Comparison of ENCODE assay signal across 8 cellular contexts in genomic region chr12:48969847-48970701, GRCh38. TPM values are rescaled to one million over a fixed set of nuclear protein-coding genes. Genes with fewer than 3 reads are reported as not detected.
A peak's percentile ranks its signal among the peaks of the same experiment; 100 is the strongest.
DNase-seq lines count a peak whose midpoint lies in the region; ATAC-seq lines count a peak whose summit lies in the region.

No MANE protein-coding gene starts in this region.

- CTCF ChIA-PET in activated CD4-positive, alpha-beta T cell treated with anti-CD3 and anti-CD28 coated beads for 36 hours (lab: Charles Lee) = interaction anchor here (0.7 to 3.8 kb wide), 9 partner anchors 8 to 117 kb away, joined by 3 to 26 read pairs (median 7); partner anchors contain the start of genes DDN and WNT1
- CTCF ChIA-PET in activated CD4-positive, alpha-beta T cell treated with anti-CD3 and anti-CD28 coated beads, Interleukin-2, amount 10 ng/mL, durations not matched to agents 7 days and 5 days (lab: Charles Lee) = interaction anchor here (0.7 to 11.7 kb wide), 7 partner anchors 11 to 155 kb away, joined by 3 to 84 read pairs (median 4); partner anchors contain the start of genes ARF3 and WNT1

- no peak overlapping the region for H3K4me3 Mint-ChIP-seq in activated CD4-positive, alpha-beta T cell treated with anti-CD3 and anti-CD28 coated beads for 36 hours
- H3K4me3 Mint-ChIP-seq in activated CD4-positive, alpha-beta T cell treated with anti-CD3 and anti-CD28 coated beads, Interleukin-2, amount 10 ng/mL, durations not matched to agents 7 days and 5 days = no peak overlapping the region
- H3K4me3 Mint-ChIP-seq in activated T-helper 17 cell treated with anti-CD3 and anti-CD28 coated beads, Interleukin-2, amount 50 U/mL, for 72 hours = peak overlapping the region; percentile 78
- H3K4me3 Mint-ChIP-seq in stimulated activated naive CD8-positive, alpha-beta T cell treated with anti-CD3 and anti-CD28 coated beads, Interleukin-15, amount 100 ng/mL, for 72 hours = peak overlapping the region; percentile 30 to 76

- H3K27ac Mint-ChIP-seq in activated CD4-positive, alpha-beta T cell treated with anti-CD3 and anti-CD28 coated beads for 36 hours = no peak overlapping the region
- H3K27ac Mint-ChIP-seq in activated CD4-positive, alpha-beta T cell treated with anti-CD3 and anti-CD28 coated beads, Interleukin-2, amount 10 ng/mL, durations not matched to agents 7 days and 5 days = no peak overlapping the region
- no peak overlapping the region for H3K27ac Mint-ChIP-seq in activated T-helper 17 cell treated with anti-CD3 and anti-CD28 coated beads, Interleukin-2, amount 50 U/mL, for 72 hours
- no peak overlapping the region for H3K27ac Mint-ChIP-seq in stimulated activated naive CD8-positive, alpha-beta T cell treated with anti-CD3 and anti-CD28 coated beads, Interleukin-15, amount 100 ng/mL, for 72 hours

- peaks cover 40% of the 10 kb centered on the region for H3K4me1 Mint-ChIP-seq in activated CD4-positive, alpha-beta T cell treated with anti-CD3 and anti-CD28 coated beads for 36 hours
- peaks cover 16% of the 10 kb centered on the region for H3K4me1 Mint-ChIP-seq in activated CD4-positive, alpha-beta T cell treated with anti-CD3 and anti-CD28 coated beads, Interleukin-2, amount 10 ng/mL, durations not matched to agents 7 days and 5 days
- peaks cover 17% of the 10 kb centered on the region for H3K4me1 Mint-ChIP-seq in activated T-helper 17 cell treated with anti-CD3 and anti-CD28 coated beads, Interleukin-2, amount 50 U/mL, for 72 hours
- H3K4me1 Mint-ChIP-seq in stimulated activated naive CD8-positive, alpha-beta T cell treated with anti-CD3 and anti-CD28 coated beads, Interleukin-15, amount 100 ng/mL, for 72 hours = peaks cover 71% of the 10 kb centered on the region

- DNase-seq in activated CD4-positive, alpha-beta T cell treated with anti-CD3 and anti-CD28 coated beads for 36 hours = peak; percentile 58
- no peak for DNase-seq in activated CD4-positive, alpha-beta T cell treated with anti-CD3 and anti-CD28 coated beads, Interleukin-2, amount 10 ng/mL, durations not matched to agents 7 days and 5 days
- peak; percentile 63 for DNase-seq in iPS-NIHi11 (ENCODE audit: low spot score)
- no peak for DNase-seq in stimulated activated naive CD8-positive, alpha-beta T cell treated with anti-CD3 and anti-CD28 coated beads, Interleukin-15, amount 100 ng/mL, for 72 hours
- DNase-seq in NCI-H2196 treated with DMSO at 0.1 percent for 48 hours (lab: John Stamatoyannopoulos, UW; ENCODE audit: unreplicated experiment) = no peak
- DNase-seq in GOT3 (lab: John Stamatoyannopoulos, UW) = no peak
- DNase-seq in C1 segment of cervical spinal cord (lab: John Stamatoyannopoulos, UW) = no peak

- ATAC-seq in activated CD4-positive, alpha-beta T cell treated with anti-CD3 and anti-CD28 coated beads for 36 hours = peak; percentile 25
- peak; percentile 31 for ATAC-seq in activated T-helper 17 cell treated with anti-CD3 and anti-CD28 coated beads, Interleukin-2, amount 50 U/mL, for 72 hours (replicated peaks)
- peak; percentile 36 for ATAC-seq in stimulated activated naive CD8-positive, alpha-beta T cell treated with anti-CD3 and anti-CD28 coated beads, Interleukin-15, amount 100 ng/mL, for 72 hours

- intact Hi-C loops in activated CD4-positive, alpha-beta T cell treated with anti-CD3 and anti-CD28 coated beads for 36 hours (cut with DNase I, micrococcal nuclease) = loop anchor here in 1 of 2 experiments (10.0 kb wide), 1 partner anchor 965 kb away; the partner anchor contains the start of gene COL2A1

- no peaks in the 10 kb centered on the region for H3K36me3 Mint-ChIP-seq in activated CD4-positive, alpha-beta T cell treated with anti-CD3 and anti-CD28 coated beads for 36 hours (ENCODE audit: low read depth)
- H3K36me3 Mint-ChIP-seq in activated CD4-positive, alpha-beta T cell treated with anti-CD3 and anti-CD28 coated beads, Interleukin-2, amount 10 ng/mL, durations not matched to agents 7 days and 5 days (ENCODE audit: low read depth) = no peaks in the 10 kb centered on the region
- H3K36me3 Mint-ChIP-seq in activated T-helper 17 cell treated with anti-CD3 and anti-CD28 coated beads, Interleukin-2, amount 50 U/mL, for 72 hours (ENCODE audit: low read depth) = no peaks in the 10 kb centered on the region

- peaks cover 44% of the 10 kb centered on the region for H3K27me3 Mint-ChIP-seq in activated CD4-positive, alpha-beta T cell treated with anti-CD3 and anti-CD28 coated beads for 36 hours
- H3K27me3 Mint-ChIP-seq in activated CD4-positive, alpha-beta T cell treated with anti-CD3 and anti-CD28 coated beads, Interleukin-2, amount 10 ng/mL, durations not matched to agents 7 days and 5 days = peaks cover 75% of the 10 kb centered on the region
- peaks cover 23% of the 10 kb centered on the region for H3K27me3 Mint-ChIP-seq in activated T-helper 17 cell treated with anti-CD3 and anti-CD28 coated beads, Interleukin-2, amount 50 U/mL, for 72 hours
- H3K27me3 Mint-ChIP-seq in stimulated activated naive CD8-positive, alpha-beta T cell treated with anti-CD3 and anti-CD28 coated beads, Interleukin-15, amount 100 ng/mL, for 72 hours = peaks cover 80% of the 10 kb centered on the region

- POLR2A ChIA-PET in activated CD4-positive, alpha-beta T cell treated with anti-CD3 and anti-CD28 coated beads for 36 hours (lab: Charles Lee) = no interaction called here
- POLR2A ChIA-PET in activated CD4-positive, alpha-beta T cell treated with anti-CD3 and anti-CD28 coated beads, Interleukin-2, amount 10 ng/mL, durations not matched to agents 7 days and 5 days (lab: Charles Lee) = no interaction called here

- no peaks in the 10 kb centered on the region for H3K9me3 Mint-ChIP-seq in activated CD4-positive, alpha-beta T cell treated with anti-CD3 and anti-CD28 coated beads for 36 hours (ENCODE audit: low read depth)
- H3K9me3 Mint-ChIP-seq in activated CD4-positive, alpha-beta T cell treated with anti-CD3 and anti-CD28 coated beads, Interleukin-2, amount 10 ng/mL, durations not matched to agents 7 days and 5 days = no peaks in the 10 kb centered on the region
- H3K9me3 Mint-ChIP-seq in activated T-helper 17 cell treated with anti-CD3 and anti-CD28 coated beads, Interleukin-2, amount 50 U/mL, for 72 hours = no peaks in the 10 kb centered on the region
- H3K9me3 Mint-ChIP-seq in stimulated activated naive CD8-positive, alpha-beta T cell treated with anti-CD3 and anti-CD28 coated beads, Interleukin-15, amount 100 ng/mL, for 72 hours = no peaks in the 10 kb centered on the region

RNA-seq across cellular contexts. Expression of gene WNT10B, which starts 1.5 kb away (rescaled TPM):
- under 1 TPM; 0.16 to 0.18 TPM for total RNA-seq in activated CD4-positive, alpha-beta T cell treated with anti-CD3 and anti-CD28 coated beads for 36 hours
- total RNA-seq in activated CD4-positive, alpha-beta T cell treated with anti-CD3 and anti-CD28 coated beads, Interleukin-2, amount 10 ng/mL, durations not matched to agents 7 days and 5 days = under 1 TPM; 0.52 to 0.99 TPM
- total RNA-seq in activated T-helper 17 cell treated with anti-CD3 and anti-CD28 coated beads, Interleukin-2, amount 50 U/mL, for 72 hours = under 1 TPM; 0.22 to 0.29 TPM

RNA-seq across cellular contexts. Expression of gene WNT1, which starts 8.0 kb away (rescaled TPM):
- total RNA-seq in activated CD4-positive, alpha-beta T cell treated with anti-CD3 and anti-CD28 coated beads for 36 hours = not detected
- total RNA-seq in activated CD4-positive, alpha-beta T cell treated with anti-CD3 and anti-CD28 coated beads, Interleukin-2, amount 10 ng/mL, durations not matched to agents 7 days and 5 days = under 1 TPM; 0.17 to 0.29 TPM
- not detected for total RNA-seq in activated T-helper 17 cell treated with anti-CD3 and anti-CD28 coated beads, Interleukin-2, amount 50 U/mL, for 72 hours

RNA-seq across cellular contexts. Expression of gene ARF3, which starts 12.8 kb away (rescaled TPM):
- total RNA-seq in activated CD4-positive, alpha-beta T cell treated with anti-CD3 and anti-CD28 coated beads for 36 hours = 10 to 100 TPM; 84.7 to 96.1 TPM
- 100 to 1,000 TPM in 1 of 2 experiments, 10 to 100 TPM in 1; 89.6 to 114 TPM for total RNA-seq in activated CD4-positive, alpha-beta T cell treated with anti-CD3 and anti-CD28 coated beads, Interleukin-2, amount 10 ng/mL, durations not matched to agents 7 days and 5 days
- 100 to 1,000 TPM in 1 of 2 donors, 10 to 100 TPM in 1; 84.1 to 128 TPM for total RNA-seq in activated T-helper 17 cell treated with anti-CD3 and anti-CD28 coated beads, Interleukin-2, amount 50 U/mL, for 72 hours

RNA-seq across cellular contexts. Expression of gene DDN, which starts 29.1 kb away (rescaled TPM):
- total RNA-seq in activated CD4-positive, alpha-beta T cell treated with anti-CD3 and anti-CD28 coated beads for 36 hours = under 1 TPM; 0.48 to 0.61 TPM
- under 1 TPM; 0.10 to 0.17 TPM for total RNA-seq in activated CD4-positive, alpha-beta T cell treated with anti-CD3 and anti-CD28 coated beads, Interleukin-2, amount 10 ng/mL, durations not matched to agents 7 days and 5 days
- total RNA-seq in activated T-helper 17 cell treated with anti-CD3 and anti-CD28 coated beads, Interleukin-2, amount 50 U/mL, for 72 hours = 1 to 10 TPM in 1 of 2 donors, under 1 TPM in 1; 0.32 to 1.5 TPM

RNA-seq across cellular contexts. Expression of gene FKBP11, which starts 44.8 kb away (rescaled TPM):
- total RNA-seq in activated CD4-positive, alpha-beta T cell treated with anti-CD3 and anti-CD28 coated beads for 36 hours = 10 to 100 TPM; 56.8 to 63.8 TPM
- 10 to 100 TPM; 44.2 to 45.6 TPM for total RNA-seq in activated CD4-positive, alpha-beta T cell treated with anti-CD3 and anti-CD28 coated beads, Interleukin-2, amount 10 ng/mL, durations not matched to agents 7 days and 5 days
- total RNA-seq in activated T-helper 17 cell treated with anti-CD3 and anti-CD28 coated beads, Interleukin-2, amount 50 U/mL, for 72 hours = 100 to 1,000 TPM in 1 of 2 donors, 10 to 100 TPM in 1; 55.0 to 100 TPM

Comparison
In these comparisons a context has a peak if more than half of its experiments do, and no peak if none do; other contexts are left out.
1. DNase-seq: peak in activated CD4-positive, alpha-beta T cell treated with anti-CD3 and anti-CD28 coated beads for 36 hours (single experiment) and iPS-NIHi11 (single experiment); none in activated CD4-positive, alpha-beta T cell treated with anti-CD3 and anti-CD28 coated beads, Interleukin-2, amount 10 ng/mL, durations not matched to agents 7 days and 5 days (single experiment), stimulated activated naive CD8-positive, alpha-beta T cell treated with anti-CD3 and anti-CD28 coated beads, Interleukin-15, amount 100 ng/mL, for 72 hours (0 of 2), NCI-H2196 treated with DMSO at 0.1 percent for 48 hours (single experiment), GOT3 (single experiment) and C1 segment of cervical spinal cord (0 of 14).
2. H3K4me3 Mint-ChIP-seq: peak in activated T-helper 17 cell treated with anti-CD3 and anti-CD28 coated beads, Interleukin-2, amount 50 U/mL, for 72 hours (single experiment) and stimulated activated naive CD8-positive, alpha-beta T cell treated with anti-CD3 and anti-CD28 coated beads, Interleukin-15, amount 100 ng/mL, for 72 hours (2 of 2); none in activated CD4-positive, alpha-beta T cell treated with anti-CD3 and anti-CD28 coated beads for 36 hours (single experiment) and activated CD4-positive, alpha-beta T cell treated with anti-CD3 and anti-CD28 coated beads, Interleukin-2, amount 10 ng/mL, durations not matched to agents 7 days and 5 days (single experiment).
3. Peak in every context shown above with its lines, with median percentiles within 50 percentile points of each other: ATAC-seq.